8 cellular contexts compared by ENCODE assay signal in the genomic region with DNA sequence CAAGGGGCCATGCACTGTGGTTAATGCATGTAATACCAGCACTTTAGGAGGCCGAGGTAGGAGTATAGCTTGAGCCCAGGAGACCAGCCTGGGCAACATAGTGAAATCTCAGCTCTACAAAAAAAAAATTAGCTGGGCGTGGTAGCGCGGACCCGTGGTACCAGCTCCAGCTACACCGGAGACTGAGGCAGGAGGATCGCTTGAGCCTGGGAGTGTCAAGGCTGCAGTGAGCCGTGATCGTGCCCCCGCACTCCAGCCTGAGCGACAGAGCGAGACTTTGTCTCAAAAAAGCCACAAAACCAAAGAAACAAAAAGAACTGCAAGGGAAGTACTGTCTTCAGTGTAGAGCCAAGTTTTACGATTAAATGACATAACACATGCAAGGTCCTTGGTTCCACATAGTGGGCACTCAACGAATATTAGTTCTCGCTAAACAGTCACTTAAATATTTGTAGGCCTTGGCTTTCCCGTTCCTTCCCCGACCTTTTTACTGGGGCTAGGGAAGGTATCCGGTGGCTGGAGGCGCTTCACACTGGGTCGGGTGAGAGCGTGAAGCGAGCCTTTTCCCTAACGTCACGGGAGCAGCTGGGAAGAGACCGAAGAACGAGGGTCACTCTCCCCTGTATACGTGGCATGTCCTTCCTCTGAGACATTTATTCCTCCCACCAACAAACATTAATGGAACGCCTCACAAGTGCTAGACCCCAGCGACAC. TPM values are rescaled to one million over a fixed set of nuclear protein-coding genes. Genes with fewer than 3 reads are reported as not detected.
DNase-seq lines count a peak whose midpoint lies in the region; ATAC-seq and TF ChIP-seq lines count a peak whose summit lies in the region.

No MANE protein-coding gene starts in this region.

- TF ChIP-seq CTCF in WERI-Rb-1 (IDR thresholded peaks at IDR 0.05; ENCODE audit: low read depth, low read length) (no peak), fibroblast of lung (conservative IDR thresholded peaks at IDR 0.05 in 1 of 2, IDR thresholded peaks at IDR 0.05 in 1 of 2; ENCODE audit: low read depth in 1 of 2, low read length in 2 of 2) (no peak), osteoblast (IDR thresholded peaks at IDR 0.05; ENCODE audit: extremely low read depth, low read depth, low read length) (no peak)

- H4K20me1 ChIP-seq in fibroblast of lung (ENCODE audit: control insufficient read depth, extremely low read depth, insufficient read depth, low read length) (no peaks in the 10 kb centered on the region), osteoblast (ENCODE audit: insufficient read depth, low read length) (peaks cover 32% of the 10 kb centered on the region)

- ATAC-seq in HG02852 (IDR thresholded peaks at IDR 0.05; ENCODE audit: unreplicated experiment) (peak; percentile 1), HG03095 (IDR thresholded peaks at IDR 0.05; ENCODE audit: unreplicated experiment) (no peak), GM19395 (IDR thresholded peaks at IDR 0.05; ENCODE audit: unreplicated experiment) (no peak)

- H3K27me3 Mint-ChIP-seq in CD8-positive, alpha-beta memory T cell, result peaks cover 0 to 4% of the 10 kb centered on the region in 2 donors

- peaks cover 51% of the 10 kb centered on the region in 3 donors for H3K4me1 Mint-ChIP-seq in CD8-positive, alpha-beta memory T cell

- H3K9ac ChIP-seq in fibroblast of lung (ENCODE audit: insufficient read depth, low read length), result peak overlapping the region; percentile 82

- DNase-seq in CD8-positive, alpha-beta memory T cell, result peak in 2 of 5 donors; percentile 29 to 42
- DNase-seq in WERI-Rb-1, result no peak
- DNase-seq in fibroblast of lung (ENCODE audit: low read depth in 2 of 2), result peak; percentile 55 to 61
- DNase-seq in osteoblast (ENCODE audit: insufficient read length, low spot score, missing footprints), result no peak
- DNase-seq in A172 (ENCODE audit: low spot score), result no peak

- peak overlapping the region; percentile 98 for H3K27ac ChIP-seq in CD8-positive, alpha-beta memory T cell (ENCODE audit: low read depth, low read length)
- peak overlapping the region; percentile 85 for H3K27ac ChIP-seq in WERI-Rb-1
- peak overlapping the region; percentile 94 for H3K27ac ChIP-seq in fibroblast of lung (ENCODE audit: insufficient read depth, low read length)
- peak overlapping the region; percentile 97 for H3K27ac ChIP-seq in osteoblast (ENCODE audit: low read depth, low read length)

- POLR2A ChIA-PET in CD8-positive, alpha-beta memory T cell (lab: Charles Lee), result interaction anchor here (0.6 to 1.0 kb wide), 2 partner anchors 63 to 64 kb away, joined by 3 to 5 read pairs; a partner anchor contains a TSS

- peaks cover 3% of the 10 kb centered on the region for H3K36me3 ChIP-seq in CD8-positive, alpha-beta memory T cell (ENCODE audit: insufficient read depth, low read length)
- H3K36me3 ChIP-seq in WERI-Rb-1, result peaks cover 4% of the 10 kb centered on the region
- H3K36me3 ChIP-seq in fibroblast of lung (ENCODE audit: control insufficient read depth, insufficient read depth, low read length), result no peaks in the 10 kb centered on the region
- peaks cover 3% of the 10 kb centered on the region for H3K36me3 ChIP-seq in osteoblast (ENCODE audit: insufficient read depth, low read length)

- no peaks in the 10 kb centered on the region for H3K9me3 Mint-ChIP-seq in CD8-positive, alpha-beta memory T cell

- CTCF ChIA-PET in CD8-positive, alpha-beta memory T cell (lab: Charles Lee), result no interaction called here

- H3K4me2 ChIP-seq in fibroblast of lung (ENCODE audit: extremely low read depth, insufficient read depth, low read length), result peak overlapping the region; percentile 95
- H3K4me2 ChIP-seq in osteoblast (ENCODE audit: insufficient read depth, low read length), result peak overlapping the region; percentile 86

- H2AFZ ChIP-seq in fibroblast of lung (ENCODE audit: low read length) (peak overlapping the region; percentile 86), osteoblast (ENCODE audit: low read length) (peak overlapping the region; percentile 96)

- peak overlapping the region; percentile 95 for H3K4me3 ChIP-seq in CD8-positive, alpha-beta memory T cell (ENCODE audit: low read length)
- H3K4me3 ChIP-seq in WERI-Rb-1 (ENCODE audit: low read depth, low read length) (peak overlapping the region; percentile 85), fibroblast of lung (replicated peaks in 1 of 4; ENCODE audit: control extremely low read depth in 1 of 4, insufficient read depth in 1 of 4, low read depth in 3 of 4, low read length in 4 of 4) (peak overlapping the region; percentile 59 to 99 (median 84)), osteoblast (ENCODE audit: insufficient read depth, low read length) (peak overlapping the region; percentile 87)

- H3K4me1 ChIP-seq in CD8-positive, alpha-beta memory T cell (ENCODE audit: insufficient read depth, low read length), result peaks cover 43% of the 10 kb centered on the region
- H3K4me1 ChIP-seq in fibroblast of lung (ENCODE audit: control insufficient read depth, extremely low read depth, insufficient read depth, low read length) (no peaks in the 10 kb centered on the region), osteoblast (ENCODE audit: insufficient read depth, low read length) (peaks cover 29% of the 10 kb centered on the region)

- no peaks in the 10 kb centered on the region for H3K9me3 ChIP-seq in CD8-positive, alpha-beta memory T cell (ENCODE audit: low read length)
- H3K9me3 ChIP-seq in WERI-Rb-1 (ENCODE audit: severe bottlenecking), result no peaks in the 10 kb centered on the region
- no peaks in the 10 kb centered on the region for H3K9me3 ChIP-seq in fibroblast of lung (ENCODE audit: control insufficient read depth, insufficient read depth, low read depth, low read length)
- H3K9me3 ChIP-seq in osteoblast (ENCODE audit: low read depth, low read length), result no peaks in the 10 kb centered on the region

- H3K27ac Mint-ChIP-seq in CD8-positive, alpha-beta memory T cell, result peak overlapping the region in 6 of 8 donors; percentile 96 to 100 (median 99)

- peaks cover 0 to 30% (median 4%) of the 10 kb centered on the region in 3 donors for H3K36me3 Mint-ChIP-seq in CD8-positive, alpha-beta memory T cell

- peaks cover 40% of the 10 kb centered on the region for H3K79me2 ChIP-seq in fibroblast of lung (ENCODE audit: control insufficient read depth, insufficient read depth, low read length)
- peaks cover 40% of the 10 kb centered on the region for H3K79me2 ChIP-seq in osteoblast (ENCODE audit: insufficient read depth, low read length)

- H3K4me3 Mint-ChIP-seq in CD8-positive, alpha-beta memory T cell, result peak overlapping the region in 5 of 7 donors; percentile 96 to 99 (median 98)

- H3K27me3 ChIP-seq in CD8-positive, alpha-beta memory T cell (ENCODE audit: insufficient read depth, low read length, poor library complexity, severe bottlenecking), result no peaks in the 10 kb centered on the region
- no peaks in the 10 kb centered on the region for H3K27me3 ChIP-seq in WERI-Rb-1 (ENCODE audit: insufficient read depth, low read depth, severe bottlenecking)
- H3K27me3 ChIP-seq in fibroblast of lung (ENCODE audit: control insufficient read depth, insufficient read depth, low read length), result no peaks in the 10 kb centered on the region
- no peaks in the 10 kb centered on the region for H3K27me3 ChIP-seq in osteoblast (ENCODE audit: insufficient read depth, low read length)

RNA-seq across cellular contexts. Expression of a gene that starts 1.0 kb away (rescaled TPM):
- 100 to 1,000 TPM; 198 to 203 TPM for total RNA-seq in CD8-positive, alpha-beta memory T cell
- 121 TPM for polyA plus RNA-seq in CD8-positive, alpha-beta memory T cell
- total RNA-seq in fibroblast of lung, result 172 and 174 TPM in 2 replicates
- 137 and 166 TPM in 2 replicates for polyA plus RNA-seq in fibroblast of lung
- polyA plus RNA-seq in fibroblast of lung (2012), result 179 and 208 TPM in 2 replicates
- polyA minus RNA-seq in fibroblast of lung (ENCODE audit: low replicate concordance), result 232 and 237 TPM in 2 replicates
- 245 and 257 TPM in 2 replicates for total RNA-seq in osteoblast
- total RNA-seq in A172 (2014; rRNA removed; shearing (Covaris generic)), result 108 and 111 TPM in 2 replicates

RNA-seq across cellular contexts. Expression of a gene that starts 33.1 kb away (rescaled TPM):
- total RNA-seq in CD8-positive, alpha-beta memory T cell, result not detected
- polyA plus RNA-seq in CD8-positive, alpha-beta memory T cell, result not detected
- total RNA-seq in fibroblast of lung (not detected in 2 replicates), osteoblast (not detected in 2 replicates)
- polyA plus RNA-seq in fibroblast of lung, result not detected in 2 replicates
- polyA plus RNA-seq in fibroblast of lung (2012), result not detected in 2 replicates
- polyA minus RNA-seq in fibroblast of lung (ENCODE audit: low replicate concordance), result not detected in 2 replicates
- total RNA-seq in A172 (2014; rRNA removed; shearing (Covaris generic)), result not detected in 2 replicates

RNA-seq across cellular contexts. Expression of a gene that starts 57.5 kb away (rescaled TPM):
- 1 to 10 TPM; 1.0 to 1.1 TPM for total RNA-seq in CD8-positive, alpha-beta memory T cell
- polyA plus RNA-seq in CD8-positive, alpha-beta memory T cell, result 1.0 TPM
- 1.2 and 1.3 TPM in 2 replicates for total RNA-seq in fibroblast of lung
- 0.84 and 1.6 TPM in 2 replicates for polyA plus RNA-seq in fibroblast of lung
- polyA plus RNA-seq in fibroblast of lung (2012), result not detected in 2 replicates
- not detected in 2 replicates for polyA minus RNA-seq in fibroblast of lung (ENCODE audit: low replicate concordance)
- 1.5 and 1.8 TPM in 2 replicates for total RNA-seq in osteoblast
- 1.2 and 2.0 TPM in 2 replicates for total RNA-seq in A172 (2014; rRNA removed; shearing (Covaris generic))

Comparison
In these comparisons a context has a peak if more than half of its experiments do, and no peak if none do; other contexts are left out.
1. DNase-seq: peak in fibroblast of lung (2 of 2); none in WERI-Rb-1 (single experiment), osteoblast (single experiment) and A172 (single experiment).
2. Peak in every context shown above with its lines, with median percentiles within 50 percentile points of each other: H3K27ac ChIP-seq and H3K4me3 ChIP-seq.